In genomic region chr21:46227811-46228344, GRCh38 we compare ENCODE assay signal across 8 cellular contexts.
A peak's percentile ranks its signal among the peaks of the same experiment; 100 is the strongest.
DNase-seq lines count a peak whose midpoint lies in the region; ATAC-seq lines count a peak whose summit lies in the region.

No MANE protein-coding gene starts in this region.

- no peaks in the 10 kb centered on the region for H3K27me3 Mint-ChIP-seq in T-helper 1 cell treated with Interleukin-12 subunit alpha and Interleukin-12 subunit beta and Interleukin-4 antibody, amounts not matched to agents 30 μg/mL and 1 μg/mL, for 36 hours (ENCODE audit: low read depth)
- H3K27me3 Mint-ChIP-seq in activated naive CD8-positive, alpha-beta T cell, result no peaks in the 10 kb centered on the region
- no peaks in the 10 kb centered on the region for H3K27me3 Mint-ChIP-seq in stimulated activated naive CD8-positive, alpha-beta T cell treated with anti-CD3 and anti-CD28 coated beads, Interleukin-15, amount 100 ng/mL, for 72 hours

- H3K9ac ChIP-seq in iPS-18a (ENCODE audit: low read length), result peak overlapping the region; percentile 50

- peaks cover 10% of the 10 kb centered on the region for H3K9me3 ChIP-seq in iPS-18a (ENCODE audit: control insufficient read depth, low read depth, low read length)

- peaks cover 16% of the 10 kb centered on the region for H3K36me3 ChIP-seq in iPS-18a (ENCODE audit: control insufficient read depth, low read depth, low read length)

- H3K27ac ChIP-seq in iPS-18a (ENCODE audit: low read length), result no peak overlapping the region

- H3K9me3 Mint-ChIP-seq in T-helper 1 cell treated with Interleukin-12 subunit alpha and Interleukin-12 subunit beta and Interleukin-4 antibody, amounts not matched to agents 30 μg/mL and 1 μg/mL, for 36 hours, result no peaks in the 10 kb centered on the region
- H3K9me3 Mint-ChIP-seq in activated naive CD8-positive, alpha-beta T cell (ENCODE audit: low read depth), result peaks cover 5% of the 10 kb centered on the region
- peaks cover 0 to 6% of the 10 kb centered on the region in 2 donors for H3K9me3 Mint-ChIP-seq in stimulated activated naive CD8-positive, alpha-beta T cell treated with anti-CD3 and anti-CD28 coated beads, Interleukin-15, amount 100 ng/mL, for 72 hours

- peaks cover 5% of the 10 kb centered on the region for H3K27me3 ChIP-seq in iPS-18a (ENCODE audit: control insufficient read depth, insufficient read depth, low read length)

- H3K27ac Mint-ChIP-seq in T-helper 1 cell treated with Interleukin-12 subunit alpha and Interleukin-12 subunit beta and Interleukin-4 antibody, amounts not matched to agents 30 μg/mL and 1 μg/mL, for 36 hours, result peak overlapping the region; percentile 55
- H3K27ac Mint-ChIP-seq in activated naive CD8-positive, alpha-beta T cell, result no peak overlapping the region
- peak overlapping the region in 1 of 2 donors; percentile 61 for H3K27ac Mint-ChIP-seq in stimulated activated naive CD8-positive, alpha-beta T cell treated with anti-CD3 and anti-CD28 coated beads, Interleukin-15, amount 100 ng/mL, for 72 hours

- no peak for ATAC-seq in stimulated activated naive CD8-positive, alpha-beta T cell treated with anti-CD3 and anti-CD28 coated beads, Interleukin-15, amount 100 ng/mL, for 72 hours

- H3K4me1 Mint-ChIP-seq in T-helper 1 cell treated with Interleukin-12 subunit alpha and Interleukin-12 subunit beta and Interleukin-4 antibody, amounts not matched to agents 30 μg/mL and 1 μg/mL, for 36 hours (ENCODE audit: low read depth), result peaks cover 45% of the 10 kb centered on the region
- peaks cover 47% of the 10 kb centered on the region for H3K4me1 Mint-ChIP-seq in activated naive CD8-positive, alpha-beta T cell (ENCODE audit: low read depth)
- H3K4me1 Mint-ChIP-seq in stimulated activated naive CD8-positive, alpha-beta T cell treated with anti-CD3 and anti-CD28 coated beads, Interleukin-15, amount 100 ng/mL, for 72 hours, result peaks cover 54% of the 10 kb centered on the region

- H3K4me3 ChIP-seq in iPS-18a (ENCODE audit: low read length), result peak overlapping the region; percentile 68

- peaks cover 7% of the 10 kb centered on the region for H3K4me1 ChIP-seq in iPS-18a (ENCODE audit: control insufficient read depth, low read depth, low read length)

- peak overlapping the region; percentile 76 for H3K4me3 Mint-ChIP-seq in T-helper 1 cell treated with Interleukin-12 subunit alpha and Interleukin-12 subunit beta and Interleukin-4 antibody, amounts not matched to agents 30 μg/mL and 1 μg/mL, for 36 hours
- H3K4me3 Mint-ChIP-seq in activated naive CD8-positive, alpha-beta T cell, result peak overlapping the region; percentile 83
- peak overlapping the region; percentile 82 to 84 for H3K4me3 Mint-ChIP-seq in stimulated activated naive CD8-positive, alpha-beta T cell treated with anti-CD3 and anti-CD28 coated beads, Interleukin-15, amount 100 ng/mL, for 72 hours

- peaks cover 26% of the 10 kb centered on the region for H3K36me3 Mint-ChIP-seq in T-helper 1 cell treated with Interleukin-12 subunit alpha and Interleukin-12 subunit beta and Interleukin-4 antibody, amounts not matched to agents 30 μg/mL and 1 μg/mL, for 36 hours (ENCODE audit: low read depth)
- peaks cover 12% of the 10 kb centered on the region for H3K36me3 Mint-ChIP-seq in activated naive CD8-positive, alpha-beta T cell

- DNase-seq in T-helper 1 cell (no peak), glomerular visceral epithelial cell (ENCODE audit: extremely low spot score) (no peak), SIG-M5 (lab: John Stamatoyannopoulos, UW) (no peak)
- DNase-seq in stimulated activated naive CD8-positive, alpha-beta T cell treated with anti-CD3 and anti-CD28 coated beads, Interleukin-15, amount 100 ng/mL, for 72 hours, result no peak
- DNase-seq in NK-92 treated with Interleukin-12 subunit alpha and Interleukin-12 subunit beta, amount 100 ng/mL, for 24 hours (lab: John Stamatoyannopoulos, UW), result no peak
